Comparison of ENCODE assay signal across 34 cellular contexts in genomic region chr6:10174761-10175160, GRCh38.
"Had no signal": no experiment of that assay in that cellular context is flagged by ENCODE, and none has a peak within 500 bp of the region (broad histone marks: within the 10 kb centered on the region; RNA-seq: fewer than 3 reads in every experiment).

No MANE protein-coding gene starts in this region.

- ATAC-seq: activated CD4-positive, CD25-positive, alpha-beta regulatory T cell treated with anti-CD3 and anti-CD28 coated beads, Interleukin-2, amount 50 U/mL, for 24 hours; activated CD8-positive, alpha-beta T cell treated with anti-CD3 and anti-CD28 coated beads for 36 hours; activated naive CD8-positive, alpha-beta T cell treated with anti-CD3 and anti-CD28 coated beads, Interleukin-2, amount 50 U/mL, for 24 hours; activated T-cell treated with anti-CD3 and anti-CD28 coated beads, Interleukin-2, amount 50 U/mL, for 4 hours; activated T-helper 17 cell treated with anti-CD3 and anti-CD28 coated beads, Interleukin-2, amount 50 U/mL, for 72 hours; body of pancreas; gastroesophageal sphincter; heart right ventricle; T-helper 17 cell had no signal

- H3K4me1 Mint-ChIP-seq: activated B cell treated with CpG ODN at 0.5 μM for 24 hours; activated naive CD4-positive, alpha-beta T cell treated with anti-CD3 and anti-CD28 coated beads, Interleukin-2, amount 50 U/mL, for 24 hours; activated naive CD8-positive, alpha-beta T cell treated with anti-CD3 and anti-CD28 coated beads for 36 hours; activated naive CD8-positive, alpha-beta T cell treated with anti-CD3 and anti-CD28 coated beads, Interleukin-2, amount 50 U/mL, for 24 hours; activated T-helper 17 cell treated with anti-CD3 and anti-CD28 coated beads, Interleukin-2, amount 50 U/mL, for 72 hours; T-helper 17 cell had no signal

- H3K27ac Mint-ChIP-seq: activated B cell treated with CpG ODN at 0.5 μM for 24 hours; activated CD8-positive, alpha-beta T cell treated with anti-CD3 and anti-CD28 coated beads for 36 hours; activated naive CD4-positive, alpha-beta T cell treated with anti-CD3 and anti-CD28 coated beads, Interleukin-2, amount 50 U/mL, for 24 hours; activated naive CD8-positive, alpha-beta T cell treated with anti-CD3 and anti-CD28 coated beads for 36 hours; activated naive CD8-positive, alpha-beta T cell treated with anti-CD3 and anti-CD28 coated beads, Interleukin-2, amount 50 U/mL, for 24 hours; activated T-helper 17 cell treated with anti-CD3 and anti-CD28 coated beads, Interleukin-2, amount 50 U/mL, for 72 hours; T-helper 17 cell; T-helper 2 cell treated with Interferon-gamma antibody and Interleukin-4, amounts not matched to agents 5 μg/mL and 100 μg/mL, for 36 hours had no signal

- DNase-seq: activated B cell treated with CpG ODN at 0.5 μM for 24 hours; activated CD4-positive, alpha-beta T cell treated with anti-CD3 and anti-CD28 coated beads for 48 hours; activated CD4-positive, alpha-beta T cell treated with anti-CD3 and anti-CD28 coated beads, Interleukin-2, amount 50 U/mL, for 1 hour; activated CD4-positive, alpha-beta T cell treated with anti-CD3 and anti-CD28 coated beads, Interleukin-2, amount 50 U/mL, for 48 hours; activated CD8-positive, alpha-beta memory T cell treated with anti-CD3 and anti-CD28 coated beads for 24 hours; activated CD8-positive, alpha-beta T cell treated with anti-CD3 and anti-CD28 coated beads for 36 hours; activated effector memory CD4-positive, alpha-beta T cell treated with Interleukin-2 at 50 U/mL for 16 hours; activated gamma-delta T cell treated with Interleukin-2 at 50 U/mL for 16 hours; activated naive CD4-positive, alpha-beta T cell treated with Interleukin-2 at 50 U/mL for 16 hours; activated naive CD8-positive, alpha-beta T cell treated with anti-CD3 and anti-CD28 coated beads for 36 hours; activated naive CD8-positive, alpha-beta T cell treated with anti-CD3 and anti-CD28 coated beads, Interleukin-2, amount 50 U/mL, for 24 hours; activated T-cell treated with anti-CD3 and anti-CD28 coated beads, Interleukin-2, amount 50 U/mL, for 4 hours; adrenal gland; amygdala; aorta; body of pancreas; central memory CD4-positive, alpha-beta T cell; cerebellar nuclear complex; colonic mucosa; effector CD8-positive, alpha-beta T cell; erythroblast; foreskin melanocyte; heart right ventricle; T-helper 1 cell; T-helper 17 cell; T1000; WERI-Rb-1 had no signal

- H3K4me1 ChIP-seq: adrenal gland, body of pancreas, colonic mucosa, esophagus muscularis mucosa, gastroesophageal sphincter, heart right ventricle had no signal

- H3K4me3 ChIP-seq: adrenal gland, body of pancreas, cardiac muscle cell, colonic mucosa, esophagus muscularis mucosa, gastroesophageal sphincter, heart right ventricle had no signal

- H3K9me3 ChIP-seq: adrenal gland, body of pancreas, colonic mucosa, esophagus muscularis mucosa, gastroesophageal sphincter had no signal

- H3K27ac ChIP-seq: adrenal gland, body of pancreas, cardiac muscle cell, colonic mucosa, esophagus muscularis mucosa, gastroesophageal sphincter, heart right ventricle, WERI-Rb-1 had no signal

- H3K9me3 Mint-ChIP-seq: activated CD8-positive, alpha-beta T cell treated with anti-CD3 and anti-CD28 coated beads for 36 hours had no signal

- H3K27me3 ChIP-seq: adrenal gland, body of pancreas, cardiac muscle cell, colonic mucosa, esophagus muscularis mucosa, heart right ventricle had no signal

- H3K4me3 Mint-ChIP-seq: activated B cell treated with CpG ODN at 0.5 μM for 24 hours; activated CD8-positive, alpha-beta T cell treated with anti-CD3 and anti-CD28 coated beads for 36 hours; activated naive CD4-positive, alpha-beta T cell treated with anti-CD3 and anti-CD28 coated beads, Interleukin-2, amount 50 U/mL, for 24 hours; activated naive CD8-positive, alpha-beta T cell treated with anti-CD3 and anti-CD28 coated beads for 36 hours; activated naive CD8-positive, alpha-beta T cell treated with anti-CD3 and anti-CD28 coated beads, Interleukin-2, amount 50 U/mL, for 24 hours; activated T-cell treated with anti-CD3 and anti-CD28 coated beads, Interleukin-2, amount 50 U/mL, for 4 hours; activated T-helper 17 cell treated with anti-CD3 and anti-CD28 coated beads, Interleukin-2, amount 50 U/mL, for 72 hours; T-helper 17 cell; T-helper 2 cell treated with Interferon-gamma antibody and Interleukin-4, amounts not matched to agents 5 μg/mL and 100 μg/mL, for 36 hours had no signal

- H3K27me3 Mint-ChIP-seq: activated B cell treated with CpG ODN at 0.5 μM for 24 hours; activated naive CD4-positive, alpha-beta T cell treated with anti-CD3 and anti-CD28 coated beads, Interleukin-2, amount 50 U/mL, for 24 hours; activated naive CD8-positive, alpha-beta T cell treated with anti-CD3 and anti-CD28 coated beads, Interleukin-2, amount 50 U/mL, for 24 hours; activated T-helper 17 cell treated with anti-CD3 and anti-CD28 coated beads, Interleukin-2, amount 50 U/mL, for 72 hours had no signal

- H3K36me3 Mint-ChIP-seq: activated naive CD4-positive, alpha-beta T cell treated with anti-CD3 and anti-CD28 coated beads, Interleukin-2, amount 50 U/mL, for 24 hours; activated naive CD8-positive, alpha-beta T cell treated with anti-CD3 and anti-CD28 coated beads for 36 hours had no signal

- H3K36me3 ChIP-seq: adrenal gland, cardiac muscle cell, colonic mucosa, esophagus muscularis mucosa, gastroesophageal sphincter, heart right ventricle, WERI-Rb-1 had no signal
